ENCODE assay signal across 16 cellular contexts in genomic region chr7:130436253-130436652, GRCh38. TPM values are rescaled to one million over a fixed set of nuclear protein-coding genes. Genes with fewer than 3 reads are reported as not detected.
DNase-seq lines count a peak whose midpoint lies in the region; ATAC-seq and TF ChIP-seq lines count a peak whose summit lies in the region.
"Had no signal": no experiment of that assay in that cellular context is flagged by ENCODE, and none has a peak within 500 bp of the region (broad histone marks: within the 10 kb centered on the region; RNA-seq: fewer than 3 reads in every experiment).

No MANE protein-coding gene starts in this region.

- WGBS in mammary epithelial cell (ENCODE audit: low coverage, missing lambda C conversion rate), result 100% methylated on average over 1 of the region's 1 CpG

- no peak overlapping the region for H3K9ac ChIP-seq in mammary epithelial cell (ENCODE audit: insufficient read depth, low read length)
- H3K9ac ChIP-seq: GM23248 had no signal

- no peaks in the 10 kb centered on the region for H3K36me3 ChIP-seq in mammary epithelial cell (ENCODE audit: insufficient read depth, low read length)
- H3K36me3 ChIP-seq: BE2C had no signal

- H3K4me1 ChIP-seq in mammary epithelial cell (ENCODE audit: insufficient read depth, low read length), result peaks cover 23% of the 10 kb centered on the region

- H3K9me3 ChIP-seq in mammary epithelial cell (replicated peaks; ENCODE audit: insufficient read depth, low read length), result no peaks in the 10 kb centered on the region
- H3K9me3 ChIP-seq: A549 had no signal

- H3K36me3 Mint-ChIP-seq in MCF 10A (ENCODE audit: insufficient read depth, unreplicated experiment), result no peaks in the 10 kb centered on the region
- no peaks in the 10 kb centered on the region for H3K36me3 Mint-ChIP-seq in WTC11
- peaks cover 9% of the 10 kb centered on the region for H3K36me3 Mint-ChIP-seq in mesothelial cell of epicardium
- H3K36me3 Mint-ChIP-seq: CD14-positive monocyte had no signal

- no peaks in the 10 kb centered on the region for H3K4me1 Mint-ChIP-seq in MCF 10A (ENCODE audit: insufficient read depth, unreplicated experiment)
- H3K4me1 Mint-ChIP-seq in WTC11, result peaks cover 14% of the 10 kb centered on the region
- peaks cover 21% of the 10 kb centered on the region for H3K4me1 Mint-ChIP-seq in mesothelial cell of epicardium

- BruUV-seq in mammary epithelial cell (replicated peaks; lab: Mats Ljungman, UMichigan), result no TSS peak
- no TSS peak for BruUV-seq in MCF 10A (replicated peaks; lab: Mats Ljungman, UMichigan)

- H2AFZ ChIP-seq in mammary epithelial cell (ENCODE audit: low read depth, low read length), result no peak overlapping the region
- H2AFZ ChIP-seq: GM23248 had no signal

- dilution Hi-C loops in mammary epithelial cell (cut with HindIII; ENCODE audit: low sequenced_read_pairs), result no loop called here

- DNase-seq in mammary epithelial cell (peak; percentile 9), MCF 10A (ENCODE audit: unreplicated experiment) (no peak), WTC11 (ENCODE audit: low spot score) (no peak), mesothelial cell of epicardium (ENCODE audit: low spot score in 2 of 2, unreplicated experiment in 2 of 2) (no peak), activated gamma-delta T cell treated with Interleukin-2 at 50 U/mL for 16 hours (no peak)
- DNase-seq: BE2C, Calu3, DMS 273 treated with DMSO at 0.1 percent for 48 hours, DMS79, GM23248, H7 had no signal

- in situ Hi-C loops in mammary epithelial cell (cut with MboI; ENCODE audit: low sequenced_read_pairs in 2 of 2), result no loop called here

- POLR2A ChIA-PET in MCF 10A (lab: Yijun Ruan, JAX), result interaction anchor here (0.6 kb wide), 1 partner anchor 23 kb away, joined by 3 read pairs; no protein-coding TSS in a partner anchor
- POLR2A ChIA-PET in WTC11 (lab: Charles Lee), result no interaction called here

- peaks cover 8% of the 10 kb centered on the region for H3K79me2 ChIP-seq in mammary epithelial cell (ENCODE audit: insufficient read depth, low read length)

- no peak overlapping the region for H3K4me3 Mint-ChIP-seq in MCF 10A (ENCODE audit: unreplicated experiment)
- H3K4me3 Mint-ChIP-seq in WTC11, result no peak overlapping the region
- H3K4me3 Mint-ChIP-seq in mesothelial cell of epicardium, result no peak overlapping the region
- H3K4me3 Mint-ChIP-seq: CD14-positive monocyte had no signal

- no peak overlapping the region for H3K4me3 ChIP-seq in mammary epithelial cell (replicated peaks in 1 of 3; ENCODE audit: insufficient read depth in 1 of 3, low read depth in 2 of 3, low read length in 3 of 3)
- H3K4me3 ChIP-seq: A549, GM12878, GM23248 had no signal

- TF ChIP-seq CTCF in mammary epithelial cell (conservative IDR thresholded peaks at IDR 0.05 in 1 of 2, IDR thresholded peaks at IDR 0.05 in 1 of 2; ENCODE audit: extremely low read depth in 1 of 2, insufficient read depth in 1 of 2, low read depth in 1 of 2, low read length in 2 of 2) (no peak), MCF 10A (IDR thresholded peaks at IDR 0.05; ENCODE audit: unreplicated experiment) (no peak), WTC11 (IDR thresholded peaks at IDR 0.05) (no peak), mesothelial cell of epicardium (IDR thresholded peaks at IDR 0.05; ENCODE audit: unreplicated experiment) (no peak)

- no peaks in the 10 kb centered on the region for H3K27me3 ChIP-seq in mammary epithelial cell (ENCODE audit: insufficient read depth, low read length)
- H3K27me3 ChIP-seq: BE2C had no signal

- no peak overlapping the region for H3K27ac ChIP-seq in mammary epithelial cell (ENCODE audit: insufficient read depth, low read depth, low read length)
- H3K27ac ChIP-seq: A549, GM23248 had no signal

- H3K9me3 Mint-ChIP-seq in MCF 10A (ENCODE audit: unreplicated experiment) (no peaks in the 10 kb centered on the region), WTC11 (no peaks in the 10 kb centered on the region), mesothelial cell of epicardium (peaks cover 13% of the 10 kb centered on the region)

- H3K27ac Mint-ChIP-seq in MCF 10A (ENCODE audit: low read depth, unreplicated experiment), result no peak overlapping the region
- H3K27ac Mint-ChIP-seq in WTC11, result 0 out of 2 replicates have a peak overlapping the region, but pooled peaks have one; percentile 28
- peak overlapping the region; percentile 80 for H3K27ac Mint-ChIP-seq in mesothelial cell of epicardium
- H3K27ac Mint-ChIP-seq: CD14-positive monocyte had no signal

- H3K27me3 Mint-ChIP-seq in MCF 10A (ENCODE audit: insufficient read depth, unreplicated experiment), result no peaks in the 10 kb centered on the region
- no peaks in the 10 kb centered on the region for H3K27me3 Mint-ChIP-seq in WTC11 (ENCODE audit: low read depth)
- no peaks in the 10 kb centered on the region for H3K27me3 Mint-ChIP-seq in mesothelial cell of epicardium (ENCODE audit: low read depth)

- no peaks in the 10 kb centered on the region for H4K20me1 ChIP-seq in mammary epithelial cell (ENCODE audit: insufficient read depth, low read length)

- no peak overlapping the region for H3K4me2 ChIP-seq in mammary epithelial cell (ENCODE audit: insufficient read depth, low read depth, low read length)
- H3K4me2 ChIP-seq: A549 had no signal

- intact Hi-C loops in mammary epithelial cell (cut with micrococcal nuclease), result no loop called here
- intact Hi-C loops in MCF 10A (cut with micrococcal nuclease), result no loop called here

- ATAC-seq in WTC11, result no peak
- ATAC-seq in HG02623 (IDR thresholded peaks at IDR 0.05; ENCODE audit: unreplicated experiment), result no peak
- ATAC-seq: A549, GM12878 had no signal

- CTCF ChIA-PET in mammary epithelial cell (lab: Charles Lee; ENCODE audit: low non-redundant PET), result no interaction called here
- CTCF ChIA-PET in MCF 10A (lab: Yijun Ruan, JAX), result interaction anchor here (0.6 to 1.0 kb wide), 2 partner anchors 9 to 77 kb away, joined by 3 read pairs; no protein-coding TSS in a partner anchor
- CTCF ChIA-PET in WTC11 (lab: Charles Lee), result no interaction called here

TF ChIP-seq in WTC11, 78 proteins besides CTCF, POLR2A, EP300 and RAD21 (continues in another document):
- TF ChIP-seq ATF3 (CRISPR knock-in tag; conservative IDR thresholded peaks at IDR 0.05) (no peak), FOXP4 (CRISPR knock-in tag; IDR thresholded peaks at IDR 0.05) (no peak), NFE2L1 (CRISPR knock-in tag; IDR thresholded peaks at IDR 0.05) (no peak), TEAD4 (CRISPR knock-in tag; IDR thresholded peaks at IDR 0.05) (no peak), GTF2I (CRISPR knock-in tag; conservative IDR thresholded peaks at IDR 0.05) (no peak), ATF1 (CRISPR knock-in tag; IDR thresholded peaks at IDR 0.05) (no peak)

RNA-seq across cellular contexts. Expression of gene CEP41, which starts 4.6 kb away (rescaled TPM):
- total RNA-seq in mammary epithelial cell (10 to 100 TPM; 13.0 to 15.5 TPM), MCF 10A (2022) (14.0 and 15.8 TPM in 2 replicates), WTC11 (2021) (7.1 to 11.2 TPM (median 10.2 TPM) in 3 replicates), mesothelial cell of epicardium (21.7 to 22.5 TPM (median 22.1 TPM) in 3 replicates)
- polyA plus RNA-seq in mammary epithelial cell, result 21.2 TPM
- 9.1 TPM for polyA minus RNA-seq in mammary epithelial cell
- total RNA-seq: G401 had no signal

RNA-seq across cellular contexts. Expression of gene MEST, which starts 55.6 kb away (rescaled TPM):
- total RNA-seq in mammary epithelial cell, result 100 to 1,000 TPM in 1 of 2 donors, 1 to 10 TPM in 1; 5.5 to 113 TPM
- 28.8 TPM for polyA plus RNA-seq in mammary epithelial cell
- 98.6 TPM for polyA minus RNA-seq in mammary epithelial cell
- 34.2 and 39.0 TPM in 2 replicates for total RNA-seq in MCF 10A (2022)
- total RNA-seq in WTC11 (2021), result 130 to 188 TPM (median 143 TPM) in 3 replicates
- total RNA-seq in mesothelial cell of epicardium, result 598 to 626 TPM (median 616 TPM) in 3 replicates

RNA-seq across cellular contexts. Expression of gene CPA1, which starts 56.0 kb away (rescaled TPM):
- under 1 TPM in 1 of 2 donors, not detected in 1; 0.67 TPM for total RNA-seq in mammary epithelial cell
- not detected for polyA plus RNA-seq in mammary epithelial cell
- not detected for polyA minus RNA-seq in mammary epithelial cell
- total RNA-seq in MCF 10A (2022), result not detected in 2 replicates
- total RNA-seq in WTC11 (2021), result 7.9 to 14.0 TPM (median 8.9 TPM) in 3 replicates
- 0.75 to 1.4 TPM (median 1.1 TPM) in 3 replicates for total RNA-seq in mesothelial cell of epicardium
- total RNA-seq: Calu3, G401, GM23248 had no signal
- polyA plus RNA-seq: A549, CD14-positive monocyte, GM12878, GM23248 had no signal
